In the genomic region with DNA sequence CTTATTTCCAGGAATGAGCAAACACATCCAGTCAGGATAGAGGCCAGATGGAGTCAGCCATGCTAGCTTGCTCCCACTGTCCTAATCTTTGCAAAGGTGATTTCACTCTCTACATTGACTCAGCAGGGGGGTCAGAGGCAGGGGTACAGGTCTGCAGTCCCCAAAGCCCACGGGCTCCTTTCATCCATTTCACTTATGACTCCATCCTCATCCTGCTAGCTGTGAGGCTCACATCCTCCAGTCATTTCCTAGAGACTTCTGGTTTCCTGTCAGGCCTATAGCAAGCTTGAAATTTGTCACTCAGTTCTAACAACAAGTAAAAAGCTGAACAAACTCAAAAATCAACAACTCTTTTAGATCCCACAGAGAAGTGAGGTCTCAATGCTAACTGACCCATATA, we compare ENCODE assay signal across 23 cellular contexts.
"Had no signal": no experiment of that assay in that cellular context is flagged by ENCODE, and none has a peak within 500 bp of the region (broad histone marks: within the 10 kb centered on the region; RNA-seq: fewer than 3 reads in every experiment).

No MANE protein-coding gene starts in this region.

- H3K27me3 ChIP-seq: brain microvascular endothelial cell, right atrium auricular region, transverse colon, uterus had no signal

- H3K9me3 Mint-ChIP-seq: activated CD4-positive, alpha-beta memory T cell treated with anti-CD3 and anti-CD28 coated beads, Interleukin-2, amount 10 ng/mL, durations not matched to agents 7 days and 5 days had no signal

- H3K27ac Mint-ChIP-seq: activated CD4-positive, alpha-beta memory T cell treated with anti-CD3 and anti-CD28 coated beads, Interleukin-2, amount 10 ng/mL, durations not matched to agents 7 days and 5 days; activated CD8-positive, alpha-beta memory T cell treated with anti-CD3 and anti-CD28 coated beads, Interleukin-2, amount 10 ng/mL, durations not matched to agents 7 days and 5 days; activated naive CD4-positive, alpha-beta T cell treated with anti-CD3 and anti-CD28 coated beads for 36 hours; memory B cell; naive B cell; progenitor cell of endocrine pancreas; stimulated activated naive CD8-positive, alpha-beta T cell treated with anti-CD3 and anti-CD28 coated beads, Interleukin-15, Interleukin-2, amounts not matched to agents 100 ng/mL and 50 ng/mL, for 24 hours had no signal

- H3K9me3 ChIP-seq: mucosa of descending colon, suprapubic skin, transverse colon, uterus had no signal

- H3K4me3 ChIP-seq: gastroesophageal sphincter, heart left ventricle, mucosa of descending colon, right atrium auricular region, suprapubic skin, transverse colon, uterus had no signal

- H3K36me3 Mint-ChIP-seq: activated CD8-positive, alpha-beta memory T cell treated with anti-CD3 and anti-CD28 coated beads, Interleukin-2, amount 10 ng/mL, durations not matched to agents 7 days and 5 days; memory B cell had no signal

- H3K4me3 Mint-ChIP-seq: activated CD4-positive, alpha-beta memory T cell treated with anti-CD3 and anti-CD28 coated beads, Interleukin-2, amount 10 ng/mL, durations not matched to agents 7 days and 5 days; activated CD8-positive, alpha-beta memory T cell treated with anti-CD3 and anti-CD28 coated beads, Interleukin-2, amount 10 ng/mL, durations not matched to agents 7 days and 5 days; activated naive CD4-positive, alpha-beta T cell treated with anti-CD3 and anti-CD28 coated beads for 36 hours; memory B cell; naive B cell; neural crest cell; stimulated activated naive CD8-positive, alpha-beta T cell treated with anti-CD3 and anti-CD28 coated beads, Interleukin-15, Interleukin-2, amounts not matched to agents 100 ng/mL and 50 ng/mL, for 24 hours had no signal

- H3K4me1 ChIP-seq: gastroesophageal sphincter, right atrium auricular region, suprapubic skin, transverse colon, uterus had no signal

- DNase-seq: activated CD4-positive, alpha-beta memory T cell treated with anti-CD3 and anti-CD28 coated beads, Interleukin-2, amount 10 ng/mL, durations not matched to agents 7 days and 5 days; activated CD4-positive, alpha-beta T cell treated with anti-CD3 and anti-CD28 coated beads for 4 hours; activated CD8-positive, alpha-beta memory T cell treated with anti-CD3 and anti-CD28 coated beads, Interleukin-2, amount 10 ng/mL, durations not matched to agents 7 days and 5 days; activated naive CD4-positive, alpha-beta T cell treated with anti-CD3 and anti-CD28 coated beads for 36 hours; aorta; cortex of kidney; effector CD8-positive, alpha-beta T cell; heart left ventricle; left ventricle myocardium superior; mucosa of descending colon; naive B cell; stimulated activated CD4-positive, alpha-beta T cell treated with anti-CD3 and anti-CD28 coated beads, Interleukin-12 subunit alpha, Interleukin-12 subunit beta, amount 100 ng/mL, for 4 hours; stimulated activated CD4-positive, alpha-beta T cell treated with anti-CD3 and anti-CD28 coated beads, Interleukin-1b, Interleukin-23, amount 100 ng/mL, for 48 hours; transverse colon; uterus had no signal

- ATAC-seq: activated CD8-positive, alpha-beta memory T cell treated with anti-CD3 and anti-CD28 coated beads, Interleukin-2, amount 10 ng/mL, durations not matched to agents 7 days and 5 days; gastroesophageal sphincter; heart left ventricle; left ventricle myocardium superior; mucosa of descending colon had no signal

- H3K36me3 ChIP-seq: brain microvascular endothelial cell, gastroesophageal sphincter, heart left ventricle, right atrium auricular region, suprapubic skin, transverse colon, uterus had no signal

- H3K27me3 Mint-ChIP-seq: progenitor cell of endocrine pancreas had no signal

- H3K27ac ChIP-seq: brain microvascular endothelial cell, gastroesophageal sphincter, heart left ventricle, right atrium auricular region, suprapubic skin, transverse colon, uterus had no signal

- H3K4me1 Mint-ChIP-seq: memory B cell, naive B cell, neural crest cell had no signal
